Comparison of ENCODE assay signal across 24 cellular contexts in the genomic region with DNA sequence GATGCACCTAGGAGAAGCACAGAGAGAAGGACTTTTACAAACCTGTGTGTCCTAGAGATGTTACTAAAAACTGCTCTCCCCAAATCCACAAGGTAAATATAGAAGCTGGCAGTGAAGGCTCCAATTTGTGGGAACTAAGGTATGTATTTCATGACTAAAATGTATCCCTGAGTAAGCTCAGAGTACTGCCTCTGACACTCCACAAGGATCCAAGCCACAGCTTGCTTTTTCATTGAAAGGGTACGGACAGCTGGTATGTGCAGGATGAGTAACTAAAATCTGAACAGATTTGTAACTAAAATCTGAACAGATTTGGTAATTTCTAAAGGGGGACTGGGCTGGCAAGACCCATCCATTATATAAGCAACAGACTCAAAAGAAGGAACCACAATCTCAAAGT.
DNase-seq lines count a peak whose midpoint lies in the region; ATAC-seq, FAIRE-seq and TF ChIP-seq lines count a peak whose summit lies in the region.
"Had no signal": no experiment of that assay in that cellular context is flagged by ENCODE, and none has a peak within 500 bp of the region (broad histone marks: within the 10 kb centered on the region; RNA-seq: fewer than 3 reads in every experiment).

No MANE protein-coding gene starts in this region.

- peaks cover 7% of the 10 kb centered on the region for H3K4me1 ChIP-seq in astrocyte (ENCODE audit: insufficient read depth, low read length)
- no peaks in the 10 kb centered on the region for H3K4me1 ChIP-seq in esophagus muscularis mucosa
- H3K4me1 ChIP-seq in mesenchymal stem cell (ENCODE audit: control insufficient read depth, insufficient read depth, low read depth, low read length): peaks cover 8% of the 10 kb centered on the region
- H3K4me1 ChIP-seq: BE2C; BLaER1 treated with 17β-estradiol and CSF1 and Interleukin-3, amounts not matched to agents 10 nM and 100 nM; HAP-1 had no signal

- no peak overlapping the region for H3K14ac ChIP-seq in mesenchymal stem cell (ENCODE audit: low read length in 2 of 2)

- H3K27me3 Mint-ChIP-seq in astrocyte (ENCODE audit: low read depth, unreplicated experiment): no peaks in the 10 kb centered on the region
- no peaks in the 10 kb centered on the region for H3K27me3 Mint-ChIP-seq in Calu3 (ENCODE audit: unreplicated experiment)
- H3K27me3 Mint-ChIP-seq: CD4-positive, alpha-beta T cell; CD8-positive, alpha-beta memory T cell had no signal

- TF ChIP-seq CTCF in AG10803 (conservative IDR thresholded peaks at IDR 0.05; ENCODE audit: low read length) (no peak), astrocyte (IDR thresholded peaks at IDR 0.05; ENCODE audit: insufficient read depth, low read depth, low read length) (no peak), esophagus muscularis mucosa (IDR thresholded peaks at IDR 0.05) (no peak), Calu3 (IDR thresholded peaks at IDR 0.05; ENCODE audit: unreplicated experiment) (no peak)

- DNase-seq in AG10803 (ENCODE audit: low read depth) (peak; percentile 28), astrocyte (ENCODE audit: low read depth) (peak; percentile 61), esophagus muscularis mucosa (ENCODE audit: extremely low spot score) (peak; percentile 12), mesenchymal stem cell (no peak), hippocampal formation (lab: John Stamatoyannopoulos, UW) (no peak), NCI-H1092 treated with DMSO at 0.1 percent for 48 hours (lab: John Stamatoyannopoulos, UW) (no peak), Calu3 (no peak)
- DNase-seq: AML-193; BE2C; CD4-positive, alpha-beta T cell; CD8-positive, alpha-beta memory T cell; DMS53; DMS79 treated with DMSO at 0.1 percent for 48 hours; GF-D8; GOT3 had no signal

- no peak overlapping the region for H4K8ac ChIP-seq in mesenchymal stem cell (ENCODE audit: low read length)

- H3K36me3 ChIP-seq in astrocyte (ENCODE audit: insufficient read depth, low read length): peaks cover 5% of the 10 kb centered on the region
- peaks cover 4 to 22% (median 13%) of the 10 kb centered on the region in 4 donors for H3K36me3 ChIP-seq in esophagus muscularis mucosa
- H3K36me3 ChIP-seq in mesenchymal stem cell (ENCODE audit: control insufficient read depth in 1 of 2, insufficient read depth in 2 of 2, low read depth in 1 of 2, low read length in 2 of 2): peaks cover 4 to 8% of the 10 kb centered on the region in 2 experiments
- H3K36me3 ChIP-seq: HAP-1 had no signal

- H3K79me1 ChIP-seq in mesenchymal stem cell (replicated peaks; ENCODE audit: low read length, poor library complexity, severe bottlenecking): peaks cover 9% of the 10 kb centered on the region

- H3K9me3 ChIP-seq in astrocyte (ENCODE audit: insufficient read depth, low read depth, low read length) (no peaks in the 10 kb centered on the region), esophagus muscularis mucosa (no peaks in the 10 kb centered on the region), mesenchymal stem cell (ENCODE audit: control insufficient read depth, low read length) (peaks cover 3% of the 10 kb centered on the region)
- H3K9me3 ChIP-seq: BE2C, HAP-1 had no signal

- H3K79me2 ChIP-seq in astrocyte (ENCODE audit: insufficient read depth, low read length): no peaks in the 10 kb centered on the region

- CTCF ChIA-PET in Calu3 (lab: Charles Lee): no interaction called here

- H4K91ac ChIP-seq in mesenchymal stem cell (ENCODE audit: low read length): no peak overlapping the region

- no peak for ATAC-seq in activated CD4-positive, CD25-positive, alpha-beta regulatory T cell treated with anti-CD3 and anti-CD28 coated beads, Interleukin-2, amount 50 U/mL, for 24 hours

- H2AK5ac ChIP-seq in mesenchymal stem cell (ENCODE audit: low read length, severe bottlenecking): no peak overlapping the region

- intact Hi-C loops in esophagus muscularis mucosa (cut with DNase I): no loop called here
- intact Hi-C loops in Calu3 (cut with micrococcal nuclease; ENCODE audit: unreplicated experiment): no loop called here

- H3K9me3 Mint-ChIP-seq in astrocyte (ENCODE audit: unreplicated experiment): peaks cover 8% of the 10 kb centered on the region
- no peaks in the 10 kb centered on the region for H3K9me3 Mint-ChIP-seq in Calu3 (ENCODE audit: low read depth, unreplicated experiment)
- H3K9me3 Mint-ChIP-seq: CD4-positive, alpha-beta T cell; CD8-positive, alpha-beta memory T cell had no signal

- H2AFZ ChIP-seq in astrocyte (ENCODE audit: low read depth, low read length) (no peak overlapping the region), mesenchymal stem cell (ENCODE audit: low read depth, low read length) (no peak overlapping the region)

- H3K4me3 Mint-ChIP-seq in astrocyte (ENCODE audit: unreplicated experiment): no peak overlapping the region
- no peak overlapping the region for H3K4me3 Mint-ChIP-seq in Calu3 (ENCODE audit: low read depth, unreplicated experiment)
- H3K4me3 Mint-ChIP-seq: CD14-positive monocyte; CD4-positive, alpha-beta T cell; CD8-positive, alpha-beta memory T cell had no signal

- TF ChIP-seq EP300 in esophagus muscularis mucosa (IDR thresholded peaks at IDR 0.05): no peak

- H4K20me1 ChIP-seq in astrocyte (ENCODE audit: insufficient read depth, low read length): no peaks in the 10 kb centered on the region
- H4K20me1 ChIP-seq: BLaER1 treated with 17β-estradiol and CSF1 and Interleukin-3, amounts not matched to agents 10 nM and 100 nM had no signal

- 95% methylated on average over 1 of the region's 1 CpG for WGBS in esophagus muscularis mucosa
- no CpG with 5 or more reads among the region's 1 CpG for WGBS in mesenchymal stem cell

- H3K4me3 ChIP-seq in AG10803 (ENCODE audit: low read length) (no peak overlapping the region), astrocyte (ENCODE audit: insufficient read depth, low read depth, low read length) (no peak overlapping the region), esophagus muscularis mucosa (no peak overlapping the region), mesenchymal stem cell (ENCODE audit: insufficient read depth in 1 of 2, low read depth in 1 of 2, low read length in 2 of 2) (no peak overlapping the region)
- H3K4me3 ChIP-seq: BLaER1 treated with 17β-estradiol and CSF1 and Interleukin-3, amounts not matched to agents 10 nM and 100 nM; HAP-1 had no signal

- H2BK120ac ChIP-seq in mesenchymal stem cell (ENCODE audit: low read depth, low read length): no peak overlapping the region

- peak overlapping the region; percentile 36 for H3K27ac Mint-ChIP-seq in astrocyte (ENCODE audit: unreplicated experiment)
- H3K27ac Mint-ChIP-seq in Calu3 (ENCODE audit: unreplicated experiment): no peak overlapping the region
- H3K27ac Mint-ChIP-seq: CD14-positive monocyte; CD4-positive, alpha-beta T cell had no signal

- no peak overlapping the region for H3K23ac ChIP-seq in mesenchymal stem cell (ENCODE audit: low read length in 2 of 2)

- no TSS peak for BruUV-seq in Calu3 (replicated peaks; lab: Mats Ljungman, UMichigan)

- no peak for FAIRE-seq in astrocyte (lab: Jason Lieb, UNC)
- FAIRE-seq: A204.1, GM12891, GM18507, H54 had no signal

- no peak overlapping the region for H2BK12ac ChIP-seq in mesenchymal stem cell (ENCODE audit: low read length in 2 of 2)

- no peaks in the 10 kb centered on the region for H3K27me3 ChIP-seq in astrocyte (ENCODE audit: insufficient read depth, low read length)
- no peaks in the 10 kb centered on the region for H3K27me3 ChIP-seq in esophagus muscularis mucosa
- H3K27me3 ChIP-seq in mesenchymal stem cell (ENCODE audit: control insufficient read depth in 1 of 2, insufficient read depth in 1 of 2, low read length in 2 of 2): no peaks in the 10 kb centered on the region
- H3K27me3 ChIP-seq: BE2C; BLaER1 treated with 17β-estradiol and CSF1 and Interleukin-3, amounts not matched to agents 10 nM and 100 nM had no signal

- H3K36me3 Mint-ChIP-seq in astrocyte (ENCODE audit: low read depth, unreplicated experiment) (peaks cover 24% of the 10 kb centered on the region), Calu3 (ENCODE audit: insufficient read depth, unreplicated experiment) (no peaks in the 10 kb centered on the region)

- H3K9ac ChIP-seq in astrocyte (ENCODE audit: low read length) (no peak overlapping the region), mesenchymal stem cell (ENCODE audit: low read length) (no peak overlapping the region)
- H3K9ac ChIP-seq: BLaER1 treated with 17β-estradiol and CSF1 and Interleukin-3, amounts not matched to agents 10 nM and 100 nM had no signal

- H3K4me2 ChIP-seq in astrocyte (ENCODE audit: low read length) (no peak overlapping the region), mesenchymal stem cell (ENCODE audit: low read length, poor library complexity, severe bottlenecking) (no peak overlapping the region)
- H3K4me2 ChIP-seq: BLaER1 treated with 17β-estradiol and CSF1 and Interleukin-3, amounts not matched to agents 10 nM and 100 nM had no signal

- peaks cover 15% of the 10 kb centered on the region for H3K4me1 Mint-ChIP-seq in astrocyte (ENCODE audit: low read depth, unreplicated experiment)
- no peaks in the 10 kb centered on the region for H3K4me1 Mint-ChIP-seq in Calu3 (ENCODE audit: low read depth, unreplicated experiment)
- H3K4me1 Mint-ChIP-seq: CD14-positive monocyte had no signal

- no peak overlapping the region for H2BK5ac ChIP-seq in mesenchymal stem cell (ENCODE audit: low read depth, low read length, poor library complexity, severe bottlenecking)

- H3K18ac ChIP-seq in mesenchymal stem cell (ENCODE audit: low read depth in 1 of 2, low read length in 2 of 2): no peak overlapping the region

- no peak for TF ChIP-seq POLR2A in esophagus muscularis mucosa (IDR thresholded peaks at IDR 0.05; ENCODE audit: low read depth)

- H3K27ac ChIP-seq in astrocyte (ENCODE audit: low read depth, low read length) (no peak overlapping the region), esophagus muscularis mucosa (replicated peaks in 1 of 4) (no peak overlapping the region), mesenchymal stem cell (ENCODE audit: low read length, poor library complexity, severe bottlenecking) (peak overlapping the region; percentile 29)
- H3K27ac ChIP-seq: 22Rv1; BLaER1 treated with 17β-estradiol and CSF1 and Interleukin-3, amounts not matched to agents 10 nM and 100 nM had no signal

- H2BK15ac ChIP-seq in mesenchymal stem cell (ENCODE audit: low read depth, poor library complexity, severe bottlenecking): no peak overlapping the region

- no peak overlapping the region for H3K4ac ChIP-seq in mesenchymal stem cell (ENCODE audit: low read depth in 1 of 2, low read length in 2 of 2)

Comparison
In these comparisons a context has a peak if more than half of its experiments do, and no peak if none do; other contexts are left out.
1. DNase-seq: peak in AG10803 (single experiment), astrocyte (single experiment) and esophagus muscularis mucosa (single experiment); none in mesenchymal stem cell (single experiment), hippocampal formation (0 of 2), NCI-H1092 treated with DMSO at 0.1 percent for 48 hours (single experiment) and Calu3 (single experiment).